In the genomic region with DNA sequence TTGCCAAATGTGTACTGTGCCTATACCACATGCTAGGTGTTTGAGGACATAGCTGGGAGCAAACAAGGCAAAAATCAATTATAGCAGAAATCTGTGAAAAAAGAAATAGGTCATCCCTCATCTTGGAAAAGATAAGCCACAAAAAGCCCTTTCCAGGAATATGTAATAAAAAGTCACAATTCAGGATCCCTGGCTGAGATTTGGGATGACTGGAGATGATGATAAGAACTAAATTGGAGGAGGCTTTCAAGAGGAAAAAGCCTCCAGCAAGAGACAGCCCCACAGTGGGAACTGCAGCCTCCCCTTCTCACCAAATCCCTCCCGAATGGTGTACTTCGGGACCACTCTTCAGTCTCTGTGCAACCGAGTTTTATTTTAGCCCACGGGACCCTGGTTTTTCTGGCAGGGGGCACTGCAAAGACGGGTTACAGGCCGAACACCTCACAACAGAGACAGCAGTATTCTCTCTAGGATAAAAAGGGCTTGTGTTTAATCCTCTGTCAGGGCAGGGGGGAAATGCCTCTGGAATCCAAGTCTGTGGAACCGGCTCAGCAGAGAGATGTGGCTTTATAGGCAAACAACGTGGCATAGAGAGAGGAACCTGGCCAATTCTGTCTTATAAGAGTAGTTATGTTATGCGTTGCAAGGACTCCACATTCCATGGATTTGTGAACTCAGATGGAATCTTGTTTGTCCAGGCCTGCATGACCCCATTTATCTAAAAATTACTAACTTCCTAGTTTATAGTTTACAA, we compare ENCODE assay signal across 9 cellular contexts. TPM values are rescaled to one million over a fixed set of nuclear protein-coding genes. Genes with fewer than 3 reads are reported as not detected.
DNase-seq lines count a peak whose midpoint lies in the region; ATAC-seq and TF ChIP-seq lines count a peak whose summit lies in the region.
"Had no signal": no experiment of that assay in that cellular context is flagged by ENCODE, and none has a peak within 500 bp of the region (broad histone marks: within the 10 kb centered on the region; RNA-seq: fewer than 3 reads in every experiment).

No MANE protein-coding gene starts in this region.

- H3K9me3 Mint-ChIP-seq in Caco-2 (ENCODE audit: unreplicated experiment) (no peaks in the 10 kb centered on the region), osteocyte (ENCODE audit: unreplicated experiment) (no peaks in the 10 kb centered on the region)

- no peak for TF ChIP-seq CTCF in Caco-2 (IDR thresholded peaks at IDR 0.05; ENCODE audit: insufficient read depth in 1 of 2, low read depth in 1 of 2, low read length in 1 of 2, severe bottlenecking in 1 of 2, unreplicated experiment in 1 of 2)
- no peak for TF ChIP-seq CTCF in gastroesophageal sphincter (IDR thresholded peaks at IDR 0.05)
- TF ChIP-seq CTCF in osteocyte (IDR thresholded peaks at IDR 0.05): no peak

- H3K27ac Mint-ChIP-seq in Caco-2 (ENCODE audit: unreplicated experiment): peak overlapping the region; percentile 99
- peak overlapping the region; percentile 97 for H3K27ac Mint-ChIP-seq in osteocyte (ENCODE audit: unreplicated experiment)

- H3K4me3 Mint-ChIP-seq in Caco-2 (ENCODE audit: unreplicated experiment): peak overlapping the region; percentile 94
- H3K4me3 Mint-ChIP-seq in osteocyte (ENCODE audit: unreplicated experiment): peak overlapping the region; percentile 89

- in situ Hi-C loops in SK-MEL-5 (cut with HindIII; ENCODE audit: low pct_unique_long_range_greater_than_20kb, low sequenced_read_pairs): no loop called here

- CTCF ChIA-PET in Caco-2 (lab: Charles Lee): interaction anchor here (0.6 to 2.1 kb wide), 9 partner anchors 11 to 905 kb away, joined by 3 to 26 read pairs (median 6); no protein-coding TSS in a partner anchor

- no peaks in the 10 kb centered on the region for H3K27me3 ChIP-seq in Caco-2 (replicated peaks; ENCODE audit: control insufficient read depth, insufficient read depth, low read length)
- no peaks in the 10 kb centered on the region for H3K27me3 ChIP-seq in gastroesophageal sphincter

- no peaks in the 10 kb centered on the region for H3K36me3 ChIP-seq in Caco-2 (ENCODE audit: control insufficient read depth, insufficient read depth, low read length)
- no peaks in the 10 kb centered on the region for H3K36me3 ChIP-seq in gastroesophageal sphincter

- H3K36me3 Mint-ChIP-seq in Caco-2 (ENCODE audit: insufficient read depth, unreplicated experiment): peaks cover 18% of the 10 kb centered on the region
- H3K36me3 Mint-ChIP-seq in osteocyte (ENCODE audit: unreplicated experiment): peaks cover 9% of the 10 kb centered on the region

- H3K4me1 Mint-ChIP-seq in Caco-2 (ENCODE audit: low read depth, unreplicated experiment): peaks cover 41% of the 10 kb centered on the region
- peaks cover 57% of the 10 kb centered on the region for H3K4me1 Mint-ChIP-seq in osteocyte (ENCODE audit: unreplicated experiment)

- TF ChIP-seq EP300 in gastroesophageal sphincter (IDR thresholded peaks at IDR 0.05): no peak

- H3K4me1 ChIP-seq in Caco-2 (peaks cover 61% of the 10 kb centered on the region), gastroesophageal sphincter (peaks cover 0 to 42% (median 3%) of the 10 kb centered on the region in 3 donors)

- H3K9me3 ChIP-seq in Caco-2 (no peaks in the 10 kb centered on the region), gastroesophageal sphincter (no peaks in the 10 kb centered on the region)

- 27 to 34% methylated on average over 6 to 9 of the region's 9 CpGs for WGBS in gastroesophageal sphincter (ENCODE audit: low coverage in 1 of 2), 2 donors

- H3K27me3 Mint-ChIP-seq in Caco-2 (ENCODE audit: insufficient read depth, unreplicated experiment) (no peaks in the 10 kb centered on the region), osteocyte (ENCODE audit: unreplicated experiment) (no peaks in the 10 kb centered on the region)

- TF ChIP-seq POLR2A in gastroesophageal sphincter (IDR thresholded peaks at IDR 0.05): no peak

- intact Hi-C loops in Caco-2 (cut with micrococcal nuclease; ENCODE audit: unreplicated experiment): loop anchor here (1.0 to 2.0 kb wide), 3 partner anchors 107 to 162 kb away; no protein-coding TSS in a partner anchor

- H3K4me3 ChIP-seq in Caco-2 (ENCODE audit: low read depth, low read length): peak overlapping the region; percentile 15; the same call in 1 of the 2 replicates
- peak overlapping the region in 1 of 2 donors; percentile 58 for H3K4me3 ChIP-seq in gastroesophageal sphincter

- ATAC-seq in gastroesophageal sphincter: peak; percentile 6
- no peak for ATAC-seq in HG03025 (IDR thresholded peaks at IDR 0.05; ENCODE audit: low FRiP score, unreplicated experiment)
- ATAC-seq in GM19467 (IDR thresholded peaks at IDR 0.05; ENCODE audit: unreplicated experiment): no peak

- no TSS peak for BruUV-seq in Caco-2 (replicated peaks; lab: Mats Ljungman, UMichigan)

- POLR2A ChIA-PET in Caco-2 (lab: Charles Lee): interaction anchor here (0.6 to 1.7 kb wide), 11 partner anchors 10 to 612 kb away, joined by 3 to 14 read pairs (median 4); no protein-coding TSS in a partner anchor

- DNase-seq in Caco-2 (peak; percentile 64 to 65), SK-MEL-5 (ENCODE audit: low read depth, low spot score) (peak; percentile 86), osteocyte (ENCODE audit: extremely low spot score, unreplicated experiment) (no peak), NCI-H446 (lab: John Stamatoyannopoulos, UW) (no peak), NCI-H1694 treated with DMSO at 0.1 percent for 48 hours (lab: John Stamatoyannopoulos, UW) (no peak)
- DNase-seq: MV-4-11 had no signal

- H3K27ac ChIP-seq in gastroesophageal sphincter: peak overlapping the region; percentile 53 to 90 (median 85)

RNA-seq across cellular contexts. Expression of a gene that starts 1.2 kb away (rescaled TPM):
- total RNA-seq in Caco-2 (2022): 23.9 and 24.7 TPM in 2 replicates
- total RNA-seq in SK-MEL-5 (2014; rRNA removed; shearing (Covaris generic)): 24.3 and 28.0 TPM in 2 replicates
- polyA plus RNA-seq in SK-MEL-5 (2015; cell fraction: cytosol; rRNA removed): 56.3 and 62.1 TPM in 2 replicates
- polyA plus RNA-seq in SK-MEL-5 (2015; cell fraction: nucleus; rRNA removed): 9.1 and 17.4 TPM in 2 replicates
- total RNA-seq in gastroesophageal sphincter: 100 to 1,000 TPM in 2 of 4 donors, 10 to 100 TPM in 2; 17.6 to 318 (median 136) TPM
- total RNA-seq in osteocyte: 135 and 136 TPM in 2 replicates

Comparison
In these comparisons a context has a peak if more than half of its experiments do, and no peak if none do; other contexts are left out.
1. DNase-seq: peak in Caco-2 (2 of 2) and SK-MEL-5 (single experiment); none in osteocyte (single experiment), NCI-H446 (0 of 2) and NCI-H1694 treated with DMSO at 0.1 percent for 48 hours (single experiment).